In the genomic region with DNA sequence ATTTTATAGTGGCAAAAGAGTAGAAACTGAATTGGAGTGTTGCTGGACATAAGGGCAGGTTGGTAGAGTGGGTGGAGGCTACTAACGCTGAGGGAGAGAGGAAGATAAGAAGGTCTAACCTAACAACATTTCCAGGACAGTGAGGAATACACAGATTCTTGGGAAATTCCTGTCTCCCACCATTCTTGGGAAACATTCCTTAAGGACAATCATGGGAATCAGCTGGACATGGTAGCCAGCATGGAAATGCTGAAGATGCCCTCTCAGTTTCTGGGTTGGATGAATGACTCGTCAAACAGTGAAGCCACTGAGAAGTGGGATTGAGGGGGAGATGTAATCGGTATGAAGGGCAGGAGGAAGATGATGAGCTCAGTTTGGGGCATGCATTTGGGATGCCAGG, we compare ENCODE assay signal across 26 cellular contexts.
"Had no signal": no experiment of that assay in that cellular context is flagged by ENCODE, and none has a peak within 500 bp of the region (broad histone marks: within the 10 kb centered on the region; RNA-seq: fewer than 3 reads in every experiment).

No MANE protein-coding gene starts in this region.

- H3K4me3 ChIP-seq: esophagus muscularis mucosa, heart right ventricle, left ventricle myocardium inferior, lung, pancreas, testis, transverse colon had no signal

- H3K36me3 Mint-ChIP-seq: activated naive CD4-positive, alpha-beta T cell treated with anti-CD3 and anti-CD28 coated beads, Interleukin-2, amount 10 ng/mL, durations not matched to agents 7 days and 5 days; activated naive CD8-positive, alpha-beta T cell treated with anti-CD3 and anti-CD28 coated beads, Interleukin-2, amount 10 ng/mL, durations not matched to agents 7 days and 5 days had no signal

- H3K27ac Mint-ChIP-seq: activated naive CD4-positive, alpha-beta T cell treated with anti-CD3 and anti-CD28 coated beads, Interleukin-2, amount 10 ng/mL, durations not matched to agents 7 days and 5 days; activated naive CD8-positive, alpha-beta T cell treated with anti-CD3 and anti-CD28 coated beads, Interleukin-2, amount 10 ng/mL, durations not matched to agents 7 days and 5 days; nephron progenitor cell; T-helper 17 cell had no signal

- H3K27ac ChIP-seq: esophagus muscularis mucosa, foreskin keratinocyte, heart right ventricle, left ventricle myocardium inferior, pancreas, testis, transverse colon, WERI-Rb-1 had no signal

- H3K36me3 ChIP-seq: esophagus muscularis mucosa, heart right ventricle, left ventricle myocardium inferior, pancreas, transverse colon, WERI-Rb-1 had no signal

- H3K27me3 ChIP-seq: esophagus muscularis mucosa, foreskin keratinocyte, pancreas, testis, transverse colon had no signal

- H3K4me3 Mint-ChIP-seq: activated naive CD4-positive, alpha-beta T cell treated with anti-CD3 and anti-CD28 coated beads, Interleukin-2, amount 10 ng/mL, durations not matched to agents 7 days and 5 days; activated naive CD8-positive, alpha-beta T cell treated with anti-CD3 and anti-CD28 coated beads, Interleukin-2, amount 10 ng/mL, durations not matched to agents 7 days and 5 days; central memory CD8-positive, alpha-beta T cell; nephron progenitor cell; T-helper 17 cell had no signal

- H3K4me1 Mint-ChIP-seq: activated naive CD4-positive, alpha-beta T cell treated with anti-CD3 and anti-CD28 coated beads, Interleukin-2, amount 10 ng/mL, durations not matched to agents 7 days and 5 days; activated naive CD8-positive, alpha-beta T cell treated with anti-CD3 and anti-CD28 coated beads, Interleukin-2, amount 10 ng/mL, durations not matched to agents 7 days and 5 days; central memory CD8-positive, alpha-beta T cell; T-helper 17 cell had no signal

- H3K27me3 Mint-ChIP-seq: activated naive CD4-positive, alpha-beta T cell treated with anti-CD3 and anti-CD28 coated beads, Interleukin-2, amount 10 ng/mL, durations not matched to agents 7 days and 5 days; central memory CD8-positive, alpha-beta T cell had no signal

- DNase-seq: activated CD4-positive, alpha-beta T cell treated with anti-CD3 and anti-CD28 coated beads for 48 hours; activated CD4-positive, alpha-beta T cell treated with anti-CD3 and anti-CD28 coated beads, Interleukin-2, amount 50 U/mL, for 48 hours; activated CD8-positive, alpha-beta memory T cell treated with anti-CD3 and anti-CD28 coated beads, Interleukin-2, amount 50 U/mL, for 4 hours; activated gamma-delta T cell; activated naive CD4-positive, alpha-beta T cell treated with anti-CD3 and anti-CD28 coated beads, Interleukin-2, amount 10 ng/mL, durations not matched to agents 7 days and 5 days; activated naive CD8-positive, alpha-beta T cell treated with anti-CD3 and anti-CD28 coated beads, Interleukin-2, amount 10 ng/mL, durations not matched to agents 7 days and 5 days; activated T-cell treated with anti-CD3 and anti-CD28 coated beads, Interleukin-2, amount 50 U/mL, for 1 hour; amniotic stem cell; dermis blood vessel endothelial cell; effector CD4-positive, alpha-beta T cell; foreskin keratinocyte; heart right ventricle; left ventricle myocardium inferior; nephron progenitor cell; pancreas; right cardiac atrium; stimulated activated CD4-positive, alpha-beta T cell treated with anti-CD3 and anti-CD28 coated beads, Interleukin-2, amount 100 ng/mL, for 48 hours; stimulated activated naive CD4-positive, alpha-beta T cell treated with Interleukin-2 at 50 U/mL for 16 hours; T-helper 17 cell; T1000; testis; transverse colon; WERI-Rb-1 had no signal

- H3K9me3 ChIP-seq: esophagus muscularis mucosa, heart right ventricle, left ventricle myocardium inferior, pancreas, testis, transverse colon had no signal

- H3K9me3 Mint-ChIP-seq: activated naive CD4-positive, alpha-beta T cell treated with anti-CD3 and anti-CD28 coated beads, Interleukin-2, amount 10 ng/mL, durations not matched to agents 7 days and 5 days; activated naive CD8-positive, alpha-beta T cell treated with anti-CD3 and anti-CD28 coated beads, Interleukin-2, amount 10 ng/mL, durations not matched to agents 7 days and 5 days; central memory CD8-positive, alpha-beta T cell; nephron progenitor cell had no signal
